ENCODE assay signal across 8 cellular contexts in genomic region chr4:73311428-73311827, GRCh38. TPM values are rescaled to one million over a fixed set of nuclear protein-coding genes. Genes with fewer than 3 reads are reported as not detected.
DNase-seq lines count a peak whose midpoint lies in the region; ATAC-seq, FAIRE-seq and TF ChIP-seq lines count a peak whose summit lies in the region.

No MANE protein-coding gene starts in this region.

- H3K79me2 ChIP-seq in endothelial cell of umbilical vein (ENCODE audit: control insufficient read depth, insufficient read depth, low read length) (no peaks in the 10 kb centered on the region), smooth muscle cell (ENCODE audit: low read depth) (no peaks in the 10 kb centered on the region)

- no peaks in the 10 kb centered on the region for H3K9me1 ChIP-seq in endothelial cell of umbilical vein (replicated peaks; ENCODE audit: control insufficient read depth, extremely low read depth, insufficient read depth, low read length)

- peaks cover 2% of the 10 kb centered on the region for H3K4me1 ChIP-seq in endothelial cell of umbilical vein (ENCODE audit: control insufficient read depth, extremely low read depth, insufficient read depth, low read length)
- no peaks in the 10 kb centered on the region for H3K4me1 ChIP-seq in smooth muscle cell (ENCODE audit: low read depth)

- POLR2A ChIA-PET in endothelial cell of umbilical vein (lab: Charles Lee), result no interaction called here

- intact Hi-C loops in endothelial cell of umbilical vein (cut with micrococcal nuclease), result loop anchor here (1.0 to 2.0 kb wide), 4 partner anchors 135 to 823 kb away; no protein-coding TSS in a partner anchor

- TF ChIP-seq CTCF in endothelial cell of umbilical vein (IDR thresholded peaks at IDR 0.05; ENCODE audit: extremely low read depth in 1 of 2, insufficient read depth in 1 of 2, low read depth in 1 of 2, low read length in 2 of 2) (peak; percentile 4 to 6), smooth muscle cell (IDR thresholded peaks at IDR 0.05; ENCODE audit: borderline replicate concordance, insufficient read depth, poor library complexity, severe bottlenecking) (peak; percentile 48)

- peaks cover 0 to 2% of the 10 kb centered on the region in 2 experiments for H3K27me3 ChIP-seq in endothelial cell of umbilical vein (ENCODE audit: control insufficient read depth in 2 of 2, insufficient read depth in 2 of 2, low read length in 2 of 2)
- H3K27me3 ChIP-seq in smooth muscle cell (ENCODE audit: low read depth), result no peaks in the 10 kb centered on the region

- H3K27ac ChIP-seq in endothelial cell of umbilical vein (ENCODE audit: insufficient read depth, low read depth, low read length) (no peak overlapping the region), smooth muscle cell (ENCODE audit: low read depth) (no peak overlapping the region)

- BruUV-seq in endothelial cell of umbilical vein (replicated peaks; lab: Mats Ljungman, UMichigan), result no TSS peak

- H4K20me1 ChIP-seq in endothelial cell of umbilical vein (replicated peaks; ENCODE audit: control insufficient read depth, extremely low read depth, insufficient read depth, low read length), result no peaks in the 10 kb centered on the region
- no peaks in the 10 kb centered on the region for H4K20me1 ChIP-seq in smooth muscle cell (ENCODE audit: low read depth)

- H3K9ac ChIP-seq in endothelial cell of umbilical vein (replicated peaks; ENCODE audit: extremely low read depth, insufficient read depth, low read length) (no peak overlapping the region), smooth muscle cell (ENCODE audit: low read depth) (no peak overlapping the region)

- H3K4me3 ChIP-seq in endothelial cell of umbilical vein (replicated peaks in 1 of 3; ENCODE audit: insufficient read depth in 1 of 3, low read depth in 1 of 3, low read length in 3 of 3) (no peak overlapping the region), smooth muscle cell (no peak overlapping the region)

- H3K36me3 ChIP-seq in endothelial cell of umbilical vein (ENCODE audit: control insufficient read depth in 2 of 2, extremely low read depth in 1 of 2, insufficient read depth in 2 of 2, low read length in 2 of 2) (no peaks in the 10 kb centered on the region), smooth muscle cell (ENCODE audit: low read depth) (no peaks in the 10 kb centered on the region)

- H3F3A ChIP-seq in smooth muscle cell (ENCODE audit: low read depth), result no peaks in the 10 kb centered on the region

- ATAC-seq in HG03378 (IDR thresholded peaks at IDR 0.05; ENCODE audit: unreplicated experiment) (no peak), HG02678 (IDR thresholded peaks at IDR 0.05; ENCODE audit: unreplicated experiment) (no peak)

- FAIRE-seq in endothelial cell of umbilical vein (lab: Jason Lieb, UNC), result peak; percentile 62

- DNase-seq in NCI-H2196 (lab: John Stamatoyannopoulos, UW; ENCODE audit: unreplicated experiment) (peak; percentile 16), NCI-H2196 treated with DMSO at 0.1 percent for 48 hours (lab: John Stamatoyannopoulos, UW; ENCODE audit: unreplicated experiment) (no peak), NCI-H345 treated with DMSO at 0.1 percent for 48 hours (lab: John Stamatoyannopoulos, UW; ENCODE audit: unreplicated experiment) (peak; percentile 6), endothelial cell of umbilical vein (ENCODE audit: low read depth, low spot score) (peak; percentile 65), smooth muscle cell (lab: John Stamatoyannopoulos, UW; ENCODE audit: unreplicated experiment) (no peak), NCI-H187 treated with DMSO at 0.1 percent for 48 hours (lab: John Stamatoyannopoulos, UW) (no peak)

- CTCF ChIA-PET in endothelial cell of umbilical vein (lab: Charles Lee), result interaction anchor here (1.3 to 2.0 kb wide), 4 partner anchors 30 to 343 kb away, joined by 4 to 11 read pairs (median 7); no protein-coding TSS in a partner anchor

- TF ChIP-seq POLR2A in endothelial cell of umbilical vein (IDR thresholded peaks at IDR 0.05; ENCODE audit: low read depth, low read length), result no peak

- dilution Hi-C loops in endothelial cell of umbilical vein (cut with MboI; ENCODE audit: extremely low pct_ligation_motif_present, low sequenced_read_pairs), result no loop called here

- H3K9me3 ChIP-seq in endothelial cell of umbilical vein (replicated peaks; ENCODE audit: control insufficient read depth, insufficient read depth, low read length), result no peaks in the 10 kb centered on the region
- H3K9me3 ChIP-seq in smooth muscle cell (replicated peaks; ENCODE audit: low read depth), result no peaks in the 10 kb centered on the region

- H3K4me2 ChIP-seq in endothelial cell of umbilical vein (ENCODE audit: insufficient read depth, low read length) (no peak overlapping the region), smooth muscle cell (peak overlapping the region; percentile 11)

- H2AFZ ChIP-seq in endothelial cell of umbilical vein (ENCODE audit: low read depth, low read length) (no peak overlapping the region), smooth muscle cell (ENCODE audit: low read depth) (no peak overlapping the region)

TF ChIP-seq in endothelial cell of umbilical vein, 7 proteins besides CTCF, POLR2A, EP300 and RAD21:
- TF ChIP-seq MYC (IDR thresholded peaks at IDR 0.05; ENCODE audit: low read depth, low read length), result no peak
- no peak for TF ChIP-seq MAX (IDR thresholded peaks at IDR 0.05; ENCODE audit: insufficient read depth, insufficient read length)
- TF ChIP-seq FOS (IDR thresholded peaks at IDR 0.05; ENCODE audit: borderline replicate concordance, insufficient read depth, low read length), result no peak
- TF ChIP-seq JUN (IDR thresholded peaks at IDR 0.05; ENCODE audit: borderline replicate concordance, insufficient read depth, insufficient read length, low read depth), result no peak
- no peak for TF ChIP-seq EZH2 (IDR thresholded peaks at IDR 0.05; ENCODE audit: borderline replicate concordance, low read depth, low read length, severe bottlenecking)

RNA-seq across cellular contexts. Expression of gene ANKRD17, which starts 52.8 kb away (rescaled TPM):
- total RNA-seq in endothelial cell of umbilical vein, result 64.4 and 67.7 TPM in 2 replicates
- 33.3 and 33.5 TPM in 2 replicates for polyA plus RNA-seq in endothelial cell of umbilical vein
- 31.9 and 34.8 TPM in 2 replicates for polyA plus RNA-seq in endothelial cell of umbilical vein (2011; cell fraction: cytosol; rRNA removed)
- 69.2 and 75.2 TPM in 2 replicates for polyA plus RNA-seq in endothelial cell of umbilical vein (2011; cell fraction: nucleus; rRNA removed)
- 32.4 and 40.3 TPM in 2 replicates for polyA plus RNA-seq in endothelial cell of umbilical vein (2012)
- polyA minus RNA-seq in endothelial cell of umbilical vein, result 127 and 152 TPM in 2 replicates
- polyA minus RNA-seq in endothelial cell of umbilical vein (2011; cell fraction: cytosol; rRNA and poly(A)+ RNA removed), result 39.0 TPM
- 115 and 164 TPM in 2 replicates for polyA minus RNA-seq in endothelial cell of umbilical vein (2011; cell fraction: nucleus; rRNA and poly(A)+ RNA removed)
- 58.0 and 62.2 TPM in 2 replicates for total RNA-seq in smooth muscle cell
- 29.7 and 33.8 TPM in 2 replicates for polyA plus RNA-seq in smooth muscle cell

Comparison
In these comparisons a context has a peak if more than half of its experiments do, and no peak if none do; other contexts are left out.
1. DNase-seq: peak in NCI-H2196 (single experiment), NCI-H345 treated with DMSO at 0.1 percent for 48 hours (single experiment) and endothelial cell of umbilical vein (single experiment); none in NCI-H2196 treated with DMSO at 0.1 percent for 48 hours (single experiment), smooth muscle cell (single experiment) and NCI-H187 treated with DMSO at 0.1 percent for 48 hours (single experiment).